ENCODE assay signal across 19 cellular contexts in genomic region chr11:72230764-72231365, GRCh38. TPM values are rescaled to one million over a fixed set of nuclear protein-coding genes. Genes with fewer than 3 reads are reported as not detected.
"Had no signal": no experiment of that assay in that cellular context is flagged by ENCODE, and none has a peak within 500 bp of the region (broad histone marks: within the 10 kb centered on the region; RNA-seq: fewer than 3 reads in every experiment).

No MANE protein-coding gene starts in this region.

- H3K27me3 Mint-ChIP-seq: activated naive CD4-positive, alpha-beta T cell treated with anti-CD3 and anti-CD28 coated beads, Interleukin-2, amount 10 ng/mL, durations not matched to agents 7 days and 5 days; activated T-helper 17 cell treated with anti-CD3 and anti-CD28 coated beads, Interleukin-2, amount 50 U/mL, for 72 hours had no signal

- DNase-seq: activated CD4-positive, alpha-beta T cell treated with anti-CD3 and anti-CD28 coated beads, Interleukin-2, amount 50 U/mL, for 48 hours; left lung; mesenchymal stem cell; nucleus accumbens; stimulated activated CD4-positive, alpha-beta T cell treated with anti-CD3 and anti-CD28 coated beads, Interleukin-2, amount 100 ng/mL, for 48 hours; stimulated activated naive CD4-positive, alpha-beta T cell; substantia nigra; T-helper 1 cell; T1000; trophoblast cell had no signal

- H3K4me3 Mint-ChIP-seq: activated naive CD4-positive, alpha-beta T cell treated with anti-CD3 and anti-CD28 coated beads, Interleukin-2, amount 10 ng/mL, durations not matched to agents 7 days and 5 days; activated T-helper 17 cell treated with anti-CD3 and anti-CD28 coated beads, Interleukin-2, amount 50 U/mL, for 72 hours; nephron had no signal

- H3K9me3 Mint-ChIP-seq: activated naive CD4-positive, alpha-beta T cell treated with anti-CD3 and anti-CD28 coated beads, Interleukin-2, amount 10 ng/mL, durations not matched to agents 7 days and 5 days; activated T-helper 17 cell treated with anti-CD3 and anti-CD28 coated beads, Interleukin-2, amount 50 U/mL, for 72 hours; nephron had no signal

- ATAC-seq: activated T-helper 17 cell treated with anti-CD3 and anti-CD28 coated beads, Interleukin-2, amount 50 U/mL, for 72 hours; esophagus mucosa; left lung had no signal

- H3K27ac Mint-ChIP-seq: activated naive CD4-positive, alpha-beta T cell treated with anti-CD3 and anti-CD28 coated beads, Interleukin-2, amount 10 ng/mL, durations not matched to agents 7 days and 5 days; activated T-helper 17 cell treated with anti-CD3 and anti-CD28 coated beads, Interleukin-2, amount 50 U/mL, for 72 hours; nephron had no signal

RNA-seq across cellular contexts. Expression of gene PHOX2A, which starts 13.1 kb away (rescaled TPM):
- total RNA-seq: activated T-helper 17 cell treated with anti-CD3 and anti-CD28 coated beads, Interleukin-2, amount 50 U/mL, for 72 hours; ascending aorta; bronchial epithelial cell; dermis microvascular lymphatic vessel endothelial cell; esophagus mucosa; left lung; posterior vena cava; skeletal muscle tissue had no signal

RNA-seq across cellular contexts. Expression of gene FOLR2, which starts 14.3 kb away (rescaled TPM):
- total RNA-seq: activated T-helper 17 cell treated with anti-CD3 and anti-CD28 coated beads, Interleukin-2, amount 50 U/mL, for 72 hours; bronchial epithelial cell; dermis microvascular lymphatic vessel endothelial cell had no signal

RNA-seq across cellular contexts. Expression of gene FOLR1, which starts 38.9 kb away (rescaled TPM):
- total RNA-seq: activated T-helper 17 cell treated with anti-CD3 and anti-CD28 coated beads, Interleukin-2, amount 50 U/mL, for 72 hours; ascending aorta; dermis microvascular lymphatic vessel endothelial cell; posterior vena cava had no signal
